Comparison of ENCODE assay signal across 13 cellular contexts in genomic region chr2:130373808-130374365, GRCh38. TPM values are rescaled to one million over a fixed set of nuclear protein-coding genes. Genes with fewer than 3 reads are reported as not detected.
DNase-seq lines count a peak whose midpoint lies in the region; ATAC-seq and TF ChIP-seq lines count a peak whose summit lies in the region.
"Had no signal": no experiment of that assay in that cellular context is flagged by ENCODE, and none has a peak within 500 bp of the region (broad histone marks: within the 10 kb centered on the region; RNA-seq: fewer than 3 reads in every experiment).

No MANE protein-coding gene starts in this region.

- H3K9me3 ChIP-seq in heart right ventricle: no peaks in the 10 kb centered on the region
- H3K9me3 ChIP-seq in thoracic aorta: no peaks in the 10 kb centered on the region
- H3K9me3 ChIP-seq in effector memory CD4-positive, alpha-beta T cell (ENCODE audit: control insufficient read depth, low read length): no peaks in the 10 kb centered on the region
- H3K9me3 ChIP-seq in SJCRH30 (replicated peaks): no peaks in the 10 kb centered on the region
- H3K9me3 ChIP-seq: left lung, testis had no signal

- H3K27me3 Mint-ChIP-seq in activated CD8-positive, alpha-beta T cell treated with anti-CD3 and anti-CD28 coated beads for 36 hours: no peaks in the 10 kb centered on the region
- H3K27me3 Mint-ChIP-seq in immature natural killer cell (ENCODE audit: low read depth in 3 of 3): peaks cover 0 to 11% (median 10%) of the 10 kb centered on the region in 3 donors

- POLR2A ChIA-PET in activated CD8-positive, alpha-beta T cell treated with anti-CD3 and anti-CD28 coated beads for 36 hours (lab: Charles Lee): interaction anchor here (0.7 to 2.0 kb wide), 7 partner anchors 10 to 35 kb away, joined by 3 to 18 read pairs (median 3); partner anchors contain the start of gene IMP4

- H3K27me3 ChIP-seq in heart right ventricle (no peaks in the 10 kb centered on the region), thoracic aorta (replicated peaks; ENCODE audit: insufficient read depth) (no peaks in the 10 kb centered on the region), SJCRH30 (no peaks in the 10 kb centered on the region)
- no peaks in the 10 kb centered on the region for H3K27me3 ChIP-seq in effector memory CD4-positive, alpha-beta T cell (replicated peaks; ENCODE audit: control insufficient read depth, insufficient read depth, low read length, poor library complexity, severe bottlenecking)
- H3K27me3 ChIP-seq: left lung, testis had no signal

- CTCF ChIA-PET in activated CD8-positive, alpha-beta T cell treated with anti-CD3 and anti-CD28 coated beads for 36 hours (lab: Charles Lee): interaction anchor here (1.4 to 1.9 kb wide), 2 partner anchors 14 to 17 kb away, joined by 3 to 8 read pairs; no protein-coding TSS in a partner anchor

- H3K4me1 ChIP-seq in heart right ventricle (peaks cover 3 to 64% (median 20%) of the 10 kb centered on the region in 9 donors), thoracic aorta (ENCODE audit: control insufficient read depth in 1 of 2, low read depth in 2 of 2) (peaks cover 0 to 25% of the 10 kb centered on the region in 2 donors), SJCRH30 (no peaks in the 10 kb centered on the region)
- peaks cover 33% of the 10 kb centered on the region for H3K4me1 ChIP-seq in effector memory CD4-positive, alpha-beta T cell (ENCODE audit: control insufficient read depth, insufficient read depth, low read length, poor library complexity, severe bottlenecking)

- TF ChIP-seq CTCF in heart right ventricle (IDR thresholded peaks at IDR 0.05): no peak
- TF ChIP-seq CTCF in activated CD8-positive, alpha-beta T cell treated with anti-CD3 and anti-CD28 coated beads for 36 hours (IDR thresholded peaks at IDR 0.05): no peak
- TF ChIP-seq CTCF in thoracic aorta (IDR thresholded peaks at IDR 0.05): no peak

- H3K9me3 Mint-ChIP-seq in activated CD8-positive, alpha-beta T cell treated with anti-CD3 and anti-CD28 coated beads for 36 hours: no peaks in the 10 kb centered on the region
- no peaks in the 10 kb centered on the region for H3K9me3 Mint-ChIP-seq in immature natural killer cell

- H3K4me3 ChIP-seq in heart right ventricle (peak overlapping the region in 4 of 10 donors; percentile 74 to 92 (median 84)), thoracic aorta (peak overlapping the region; percentile 86), SJCRH30 (no peak overlapping the region)
- H3K4me3 ChIP-seq in effector memory CD4-positive, alpha-beta T cell (ENCODE audit: insufficient read depth, low read depth, low read length, poor library complexity, severe bottlenecking): no peak overlapping the region

- H3K4me1 Mint-ChIP-seq in activated CD8-positive, alpha-beta T cell treated with anti-CD3 and anti-CD28 coated beads for 36 hours (ENCODE audit: low read depth): peaks cover 66% of the 10 kb centered on the region
- H3K4me1 Mint-ChIP-seq in immature natural killer cell: peaks cover 84 to 88% of the 10 kb centered on the region in 2 donors

- H3K27ac Mint-ChIP-seq in activated CD8-positive, alpha-beta T cell treated with anti-CD3 and anti-CD28 coated beads for 36 hours: peak overlapping the region; percentile 57
- H3K27ac Mint-ChIP-seq in immature natural killer cell: peak overlapping the region; percentile 83 to 99 (median 92)

- H3K27ac ChIP-seq in heart right ventricle (peak overlapping the region in 7 of 10 donors; percentile 83 to 98 (median 94)), thoracic aorta (no peak overlapping the region), SJCRH30 (no peak overlapping the region)
- H3K27ac ChIP-seq in effector memory CD4-positive, alpha-beta T cell (ENCODE audit: insufficient read depth, low read length, poor library complexity, severe bottlenecking): no peak overlapping the region
- H3K27ac ChIP-seq: epithelial cell of prostate, testis had no signal

- peaks cover 48% of the 10 kb centered on the region for H3K36me3 Mint-ChIP-seq in activated CD8-positive, alpha-beta T cell treated with anti-CD3 and anti-CD28 coated beads for 36 hours (ENCODE audit: low read depth)
- H3K36me3 Mint-ChIP-seq in immature natural killer cell: peaks cover 26 to 29% (median 27%) of the 10 kb centered on the region in 3 donors

- intact Hi-C loops in heart right ventricle (cut with DNase I): loop anchor here in 1 of 10 donors (2.0 kb wide), 1 partner anchor 13 kb away; no protein-coding TSS in a partner anchor
- intact Hi-C loops in Right ventricle myocardium inferior (cut with DNase I): loop anchor here (2.0 kb wide), 1 partner anchor 31 kb away; the partner anchor contains the start of gene IMP4
- intact Hi-C loops in activated CD8-positive, alpha-beta T cell treated with anti-CD3 and anti-CD28 coated beads for 36 hours (cut with micrococcal nuclease): no loop called here

- DNase-seq in heart right ventricle (no peak), Right ventricle myocardium inferior (ENCODE audit: missing footprints) (no peak), immature natural killer cell (no peak), thoracic aorta (ENCODE audit: low spot score) (no peak), EL (no peak), SJCRH30 (no peak)
- no peak for DNase-seq in activated CD8-positive, alpha-beta T cell treated with anti-CD3 and anti-CD28 coated beads for 36 hours
- no peak for DNase-seq in effector memory CD4-positive, alpha-beta T cell
- DNase-seq: activated gamma-delta T cell treated with Interleukin-2 at 50 U/mL for 16 hours, left lung, NCI-H2171 treated with DMSO at 0.1 percent for 48 hours, testis had no signal

- ATAC-seq in heart right ventricle (no peak), Right ventricle myocardium inferior (no peak), thoracic aorta (ENCODE audit: insufficient number of reproducible peaks, low FRiP score, low read depth) (no peak)
- no peak for ATAC-seq in activated CD8-positive, alpha-beta T cell treated with anti-CD3 and anti-CD28 coated beads for 36 hours
- ATAC-seq: left lung had no signal

- WGBS in heart right ventricle, 2 donors: 94 to 95% methylated on average over 3 of the region's 3 CpGs

- peaks cover 0 to 35% (median 0%) of the 10 kb centered on the region in 9 donors for H3K36me3 ChIP-seq in heart right ventricle
- H3K36me3 ChIP-seq in thoracic aorta: peaks cover 6% of the 10 kb centered on the region
- H3K36me3 ChIP-seq in effector memory CD4-positive, alpha-beta T cell (ENCODE audit: control insufficient read depth, insufficient read depth, low read length): no peaks in the 10 kb centered on the region
- H3K36me3 ChIP-seq in SJCRH30: no peaks in the 10 kb centered on the region

- H3K4me3 Mint-ChIP-seq in activated CD8-positive, alpha-beta T cell treated with anti-CD3 and anti-CD28 coated beads for 36 hours: peak overlapping the region; percentile 91
- H3K4me3 Mint-ChIP-seq in immature natural killer cell: peak overlapping the region; percentile 92 to 98 (median 96)

RNA-seq across cellular contexts. Expression of gene PTPN18, which starts 18.0 kb away (rescaled TPM):
- total RNA-seq in heart right ventricle (10 to 100 TPM in 7 of 10 donors, 1 to 10 TPM in 3; 7.8 to 24.3 (median 11.2) TPM), Right ventricle myocardium inferior (16.9 TPM), thoracic aorta (10 to 100 TPM; 79.2 to 93.3 TPM)
- polyA plus RNA-seq in heart right ventricle (10 to 100 TPM; 17.3 to 35.0 TPM), immature natural killer cell (100 to 1,000 TPM in 1 of 3 donors, 10 to 100 TPM in 2; 89.4 to 190 (median 91.1) TPM)
- 10 to 100 TPM; 32.9 to 35.4 TPM for total RNA-seq in activated CD8-positive, alpha-beta T cell treated with anti-CD3 and anti-CD28 coated beads for 36 hours
- 15.4 and 18.6 TPM in 2 replicates for total RNA-seq in SJCRH30 (2014; rRNA removed; shearing (Covaris generic))

RNA-seq across cellular contexts. Expression of gene IMP4, which starts 31.2 kb away (rescaled TPM):
- total RNA-seq in heart right ventricle: 10 to 100 TPM; 50.6 to 82.0 (median 61.6) TPM
- polyA plus RNA-seq in heart right ventricle: 100 to 1,000 TPM in 1 of 2 donors, 10 to 100 TPM in 1; 82.3 to 190 TPM
- 63.7 TPM for total RNA-seq in Right ventricle myocardium inferior
- 100 to 1,000 TPM; 160 to 163 TPM for total RNA-seq in activated CD8-positive, alpha-beta T cell treated with anti-CD3 and anti-CD28 coated beads for 36 hours
- polyA plus RNA-seq in immature natural killer cell: 100 to 1,000 TPM in 1 of 3 donors, 10 to 100 TPM in 2; 45.3 to 103 (median 84.7) TPM
- 100 to 1,000 TPM in 1 of 2 donors, 10 to 100 TPM in 1; 67.4 to 166 TPM for total RNA-seq in thoracic aorta
- total RNA-seq in SJCRH30 (2014; rRNA removed; shearing (Covaris generic)): 74.0 and 77.6 TPM in 2 replicates

Comparison
In these comparisons a context has a peak if more than half of its experiments do, and no peak if none do; other contexts are left out.
1. H3K27ac ChIP-seq: peak in heart right ventricle (7 of 10); none in thoracic aorta (0 of 2), effector memory CD4-positive, alpha-beta T cell (single experiment) and SJCRH30 (single experiment).